In the genomic region with DNA sequence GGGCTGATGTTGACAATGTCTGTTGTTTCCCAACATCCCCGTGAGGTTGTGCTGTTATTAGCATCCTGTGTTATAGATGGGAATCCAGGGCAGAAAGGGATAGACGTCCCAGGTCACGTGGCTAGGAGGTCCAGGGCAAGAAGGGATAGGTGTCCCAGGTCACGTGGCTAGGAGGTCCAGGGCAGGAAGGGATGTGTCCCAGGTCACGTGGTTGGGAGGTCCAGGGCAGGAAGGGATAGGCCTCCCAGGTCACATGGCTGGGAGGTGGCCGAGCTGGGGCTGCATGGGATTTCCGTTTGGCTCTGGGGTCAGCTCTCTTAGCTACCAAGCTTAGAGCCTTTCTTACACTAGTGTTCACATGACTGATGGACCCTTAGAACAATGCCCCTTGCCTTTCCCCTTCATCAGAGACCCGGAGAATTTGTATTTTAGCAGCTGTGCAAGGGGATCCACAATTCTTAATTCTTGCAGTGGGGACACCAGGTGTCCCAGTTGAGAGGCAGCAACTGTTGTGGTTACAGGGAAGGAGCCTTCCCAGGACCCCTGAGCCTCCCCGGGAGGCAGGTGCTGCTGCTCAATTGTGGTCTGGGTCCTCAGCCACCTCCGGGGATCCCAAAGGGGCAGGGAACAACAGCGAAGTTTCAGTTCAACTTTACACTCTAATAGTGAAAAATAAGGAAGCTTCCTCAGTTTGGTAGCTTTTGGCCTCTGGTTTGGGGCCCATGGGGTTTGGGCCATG, we compare ENCODE assay signal across 15 cellular contexts.
"Had no signal": no experiment of that assay in that cellular context is flagged by ENCODE, and none has a peak within 500 bp of the region (broad histone marks: within the 10 kb centered on the region; RNA-seq: fewer than 3 reads in every experiment).

No MANE protein-coding gene starts in this region.

- H3K9me3 ChIP-seq: ascending aorta, gastrocnemius medialis, stomach, thoracic aorta had no signal

- H3K9me3 Mint-ChIP-seq: activated CD4-positive, alpha-beta memory T cell treated with anti-CD3 and anti-CD28 coated beads for 36 hours; activated naive CD8-positive, alpha-beta T cell treated with anti-CD3 and anti-CD28 coated beads, Interleukin-2, amount 10 ng/mL, durations not matched to agents 7 days and 5 days; activated T-cell treated with anti-CD3 and anti-CD28 coated beads, Interleukin-2, amount 50 U/mL, for 4 hours had no signal

- DNase-seq: activated CD4-positive, alpha-beta memory T cell treated with anti-CD3 and anti-CD28 coated beads for 36 hours; activated gamma-delta T cell; activated naive CD8-positive, alpha-beta T cell treated with anti-CD3 and anti-CD28 coated beads, Interleukin-2, amount 10 ng/mL, durations not matched to agents 7 days and 5 days; activated T-cell treated with anti-CD3 and anti-CD28 coated beads, Interleukin-2, amount 50 U/mL, for 4 hours; gastrocnemius medialis; retina; stimulated activated CD4-positive, alpha-beta T cell treated with anti-CD3 and anti-CD28 coated beads, Interleukin-15, amount 100 ng/mL, for 24 hours; stimulated activated CD4-positive, alpha-beta T cell treated with anti-CD3 and anti-CD28 coated beads, Interleukin-4, amount 100 ng/mL, for 4 hours; stomach; T-helper 9 cell had no signal

- H3K36me3 ChIP-seq: ascending aorta, gastrocnemius medialis, stomach, thoracic aorta had no signal

- H3K4me3 ChIP-seq: ascending aorta, gastrocnemius medialis, stomach, thoracic aorta had no signal

- H3K36me3 Mint-ChIP-seq: activated CD4-positive, alpha-beta memory T cell treated with anti-CD3 and anti-CD28 coated beads for 36 hours; activated naive CD8-positive, alpha-beta T cell treated with anti-CD3 and anti-CD28 coated beads, Interleukin-2, amount 10 ng/mL, durations not matched to agents 7 days and 5 days had no signal

- FAIRE-seq: colon, keratinocyte, urothelium cell line had no signal

- H3K4me1 ChIP-seq: ascending aorta, gastrocnemius medialis, stomach had no signal

- H3K27ac ChIP-seq: ascending aorta, gastrocnemius medialis, stomach, thoracic aorta had no signal

- H3K27ac Mint-ChIP-seq: activated CD4-positive, alpha-beta memory T cell treated with anti-CD3 and anti-CD28 coated beads for 36 hours; activated naive CD8-positive, alpha-beta T cell treated with anti-CD3 and anti-CD28 coated beads, Interleukin-2, amount 10 ng/mL, durations not matched to agents 7 days and 5 days had no signal

- H3K27me3 ChIP-seq: ascending aorta, gastrocnemius medialis had no signal

- H3K4me3 Mint-ChIP-seq: activated CD4-positive, alpha-beta memory T cell treated with anti-CD3 and anti-CD28 coated beads for 36 hours; activated naive CD8-positive, alpha-beta T cell treated with anti-CD3 and anti-CD28 coated beads, Interleukin-2, amount 10 ng/mL, durations not matched to agents 7 days and 5 days; activated T-cell treated with anti-CD3 and anti-CD28 coated beads, Interleukin-2, amount 50 U/mL, for 4 hours had no signal

- ATAC-seq: activated T-cell treated with anti-CD3 and anti-CD28 coated beads, Interleukin-2, amount 50 U/mL, for 4 hours; gastrocnemius medialis had no signal
